ENCODE assay signal across 13 cellular contexts in genomic region chr22:36009085-36009484, GRCh38. TPM values are rescaled to one million over a fixed set of nuclear protein-coding genes. Genes with fewer than 3 reads are reported as not detected.
A peak's percentile ranks its signal among the peaks of the same experiment; 100 is the strongest.
DNase-seq lines count a peak whose midpoint lies in the region; ATAC-seq and TF ChIP-seq lines count a peak whose summit lies in the region.
"Had no signal": no experiment of that assay in that cellular context is flagged by ENCODE, and none has a peak within 500 bp of the region (broad histone marks: within the 10 kb centered on the region; RNA-seq: fewer than 3 reads in every experiment).

No MANE protein-coding gene starts in this region.

- no peak overlapping the region for H4K8ac ChIP-seq in neuronal stem cell (ENCODE audit: low read depth, low read length)

- TF ChIP-seq EP300 in esophagus muscularis mucosa (IDR thresholded peaks at IDR 0.05) (no peak), sigmoid colon (IDR thresholded peaks at IDR 0.05) (no peak)

- no peak for TF ChIP-seq POLR2A in esophagus muscularis mucosa (IDR thresholded peaks at IDR 0.05; ENCODE audit: low read depth)
- TF ChIP-seq POLR2A in sigmoid colon (IDR thresholded peaks at IDR 0.05) = no peak

- no peak overlapping the region for H2BK15ac ChIP-seq in neuronal stem cell (ENCODE audit: low read length)

- H3K36me3 ChIP-seq in OCI-LY1 (ENCODE audit: insufficient read depth, low read length) = 0 out of 2 replicates have a peak, but pooled peaks cover 3% of the 10 kb centered on the region
- H3K36me3 ChIP-seq in esophagus muscularis mucosa = no peaks in the 10 kb centered on the region
- no peaks in the 10 kb centered on the region for H3K36me3 ChIP-seq in sigmoid colon
- H3K36me3 ChIP-seq in neuronal stem cell (replicated peaks in 1 of 2; ENCODE audit: control insufficient read depth in 2 of 2, insufficient read depth in 2 of 2, low read length in 2 of 2) = no peaks in the 10 kb centered on the region
- H3K36me3 ChIP-seq: tibial artery had no signal

- H4K91ac ChIP-seq in neuronal stem cell (ENCODE audit: low read depth, low read length, poor library complexity) = no peak overlapping the region

- peak; percentile 72 for DNase-seq in EH (ENCODE audit: low read depth)
- DNase-seq in esophagus muscularis mucosa (ENCODE audit: extremely low spot score) = no peak
- DNase-seq in sigmoid colon = no peak
- no peak for DNase-seq in neuronal stem cell (ENCODE audit: low spot score)
- DNase-seq in HT-29 (ENCODE audit: low spot score) = no peak
- DNase-seq: activated gamma-delta T cell; CD4-positive, alpha-beta memory T cell; endodermal cell; tibial artery had no signal

- no peak overlapping the region for H2AK5ac ChIP-seq in neuronal stem cell (ENCODE audit: low read depth, low read length)

- no peak for ATAC-seq in HG03135 (IDR thresholded peaks at IDR 0.05; ENCODE audit: unreplicated experiment)
- ATAC-seq in GM18517 (IDR thresholded peaks at IDR 0.05; ENCODE audit: unreplicated experiment) = no peak

- no peaks in the 10 kb centered on the region for H3K27me3 ChIP-seq in OCI-LY1 (ENCODE audit: insufficient read depth, low read length)
- H3K27me3 ChIP-seq in esophagus muscularis mucosa = no peaks in the 10 kb centered on the region
- no peaks in the 10 kb centered on the region for H3K27me3 ChIP-seq in sigmoid colon
- H3K27me3 ChIP-seq in neuronal stem cell (ENCODE audit: control insufficient read depth in 3 of 3, insufficient read depth in 3 of 3, low read depth in 1 of 3, low read length in 3 of 3) = no peaks in the 10 kb centered on the region
- H3K27me3 ChIP-seq: tibial artery had no signal

- H3K9me3 ChIP-seq in OCI-LY1 (ENCODE audit: low read length) = no peaks in the 10 kb centered on the region
- no peaks in the 10 kb centered on the region for H3K9me3 ChIP-seq in esophagus muscularis mucosa
- no peaks in the 10 kb centered on the region for H3K9me3 ChIP-seq in sigmoid colon
- no peaks in the 10 kb centered on the region for H3K9me3 ChIP-seq in neuronal stem cell (replicated peaks in 1 of 2; ENCODE audit: control insufficient read depth in 2 of 2, insufficient read depth in 1 of 2, low read depth in 1 of 2, low read length in 2 of 2)
- H3K9me3 ChIP-seq: tibial artery had no signal

- H3K4ac ChIP-seq in neuronal stem cell (ENCODE audit: low read length) = no peak overlapping the region

- H3K9ac ChIP-seq in OCI-LY1 (ENCODE audit: low read length) (peak overlapping the region; percentile 9; the same call in 1 of the 2 replicates), neuronal stem cell (ENCODE audit: low read depth, low read length, poor library complexity) (no peak overlapping the region)

- H3K79me1 ChIP-seq in neuronal stem cell (ENCODE audit: low read depth, low read length) = no peaks in the 10 kb centered on the region

- no peak overlapping the region for H3K14ac ChIP-seq in neuronal stem cell (ENCODE audit: low read length)

- intact Hi-C loops in esophagus muscularis mucosa (cut with DNase I) (no loop called here), sigmoid colon (cut with DNase I) (no loop called here)

- no peak overlapping the region for H3K18ac ChIP-seq in neuronal stem cell (ENCODE audit: low read length)

- no peak overlapping the region for H2BK120ac ChIP-seq in neuronal stem cell (ENCODE audit: low read depth, low read length)

- no peaks in the 10 kb centered on the region for H3K9me2 ChIP-seq in OCI-LY1 (ENCODE audit: low read depth, low read length)

- H3K4me2 ChIP-seq in OCI-LY1 (ENCODE audit: low read length) (peak overlapping the region; percentile 33; the same call in 1 of the 2 replicates), neuronal stem cell (ENCODE audit: insufficient read depth, low read length, poor library complexity, severe bottlenecking) (no peak overlapping the region)

- no peak overlapping the region for H2BK5ac ChIP-seq in neuronal stem cell (ENCODE audit: low read length)

- H3K27ac ChIP-seq in OCI-LY1 (ENCODE audit: low read depth, low read length, poor library complexity, severe bottlenecking) (peak overlapping the region; percentile 45), esophagus muscularis mucosa (replicated peaks in 1 of 4) (peak overlapping the region; percentile 18 to 77 (median 49)), sigmoid colon (peak overlapping the region; percentile 55 to 67 (median 61)), neuronal stem cell (replicated peaks; ENCODE audit: low read length) (no peak overlapping the region)
- H3K27ac ChIP-seq: tibial artery, VCaP had no signal

- H4K20me1 ChIP-seq in OCI-LY1 (ENCODE audit: insufficient read depth, low read length) = no peaks in the 10 kb centered on the region

- H3K4me3 ChIP-seq in OCI-LY1 (ENCODE audit: low read depth, low read length, poor library complexity, severe bottlenecking) (no peak overlapping the region), esophagus muscularis mucosa (no peak overlapping the region), sigmoid colon (no peak overlapping the region), neuronal stem cell (ENCODE audit: low read length in 2 of 2) (no peak overlapping the region)
- H3K4me3 ChIP-seq: tibial artery had no signal

- H3K79me2 ChIP-seq in OCI-LY1 (ENCODE audit: insufficient read depth, low read length) = peaks cover 16% of the 10 kb centered on the region

- H3K23ac ChIP-seq in neuronal stem cell (ENCODE audit: low read depth, low read length, poor library complexity) = no peak overlapping the region

- peaks cover 63% of the 10 kb centered on the region for H3K4me1 ChIP-seq in OCI-LY1 (ENCODE audit: insufficient read depth, low read length, severe bottlenecking)
- peaks cover 24 to 95% (median 92%) of the 10 kb centered on the region in 4 donors for H3K4me1 ChIP-seq in esophagus muscularis mucosa
- H3K4me1 ChIP-seq in sigmoid colon = peaks cover 0 to 89% (median 67%) of the 10 kb centered on the region in 4 donors
- H3K4me1 ChIP-seq in neuronal stem cell (ENCODE audit: control insufficient read depth in 2 of 2, insufficient read depth in 1 of 2, low read depth in 1 of 2, low read length in 2 of 2) = peaks cover 0 to 14% of the 10 kb centered on the region in 2 donors

- TF ChIP-seq CTCF in OCI-LY1 (IDR thresholded peaks at IDR 0.05; ENCODE audit: low read length) (no peak), esophagus muscularis mucosa (IDR thresholded peaks at IDR 0.05) (no peak), sigmoid colon (IDR thresholded peaks at IDR 0.05) (no peak)

- no peaks in the 10 kb centered on the region for H3F3A ChIP-seq in OCI-LY1 (ENCODE audit: insufficient read depth, low read length)

- no peak overlapping the region for H2BK12ac ChIP-seq in neuronal stem cell (ENCODE audit: low read length)

- WGBS in esophagus muscularis mucosa = 56% methylated on average over 3 of the region's 3 CpGs
- 42 to 67% methylated on average over 3 of the region's 3 CpGs for WGBS in sigmoid colon, 2 donors
- WGBS in neuronal stem cell (ENCODE audit: extremely low coverage in 2 of 2, insufficient read length in 2 of 2, insufficient replicate concordance in 1 of 2), 2 donors = no CpG with 5 or more reads among the region's 3 CpGs

- H2AFZ ChIP-seq in OCI-LY1 (ENCODE audit: low read length) = no peak overlapping the region
- no peak overlapping the region for H2AFZ ChIP-seq in neuronal stem cell (ENCODE audit: low read length)

RNA-seq across cellular contexts. Expression of gene RBFOX2, which starts 19.5 kb away (rescaled TPM):
- total RNA-seq in esophagus muscularis mucosa (100 to 1,000 TPM; 113 to 179 (median 155) TPM), sigmoid colon (100 to 1,000 TPM; 138 to 164 (median 148) TPM)
- polyA plus RNA-seq in sigmoid colon = 10 to 100 TPM; 11.6 to 32.4 (median 15.6) TPM
- polyA plus RNA-seq in neuronal stem cell (2013, experiment 1 of 2) = 133 TPM
- polyA plus RNA-seq in neuronal stem cell (2013, experiment 2 of 2) = 132 TPM
- 43.0 and 43.3 TPM in 2 replicates for total RNA-seq in HT-29 (2014; rRNA removed; shearing (Covaris generic))
